In the genomic region with DNA sequence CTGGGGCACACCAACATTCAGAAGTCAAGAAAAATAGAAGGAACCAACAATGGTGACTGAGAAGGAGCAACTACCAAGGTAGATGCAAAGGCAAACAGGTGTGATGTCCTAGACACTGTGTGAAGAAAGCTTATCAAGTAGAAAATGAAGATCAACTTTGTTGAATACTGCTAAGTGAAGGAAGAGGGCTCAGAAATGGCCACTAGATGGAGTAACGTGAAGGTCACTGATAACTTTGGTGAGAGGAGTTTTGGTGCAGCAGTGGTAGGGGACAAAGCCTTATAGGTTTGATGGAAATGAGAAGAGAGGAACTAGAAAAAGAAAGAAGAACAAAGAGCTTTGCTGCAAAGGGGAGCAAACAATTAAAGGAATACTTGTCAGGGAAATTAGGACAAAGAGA, we compare ENCODE assay signal across 8 cellular contexts.
A peak's percentile ranks its signal among the peaks of the same experiment; 100 is the strongest.
DNase-seq lines count a peak whose midpoint lies in the region; ATAC-seq and TF ChIP-seq lines count a peak whose summit lies in the region.

No MANE protein-coding gene starts in this region.

- ATAC-seq in GM18907 (IDR thresholded peaks at IDR 0.05; ENCODE audit: unreplicated experiment): no peak

- peak; percentile 27 for TF ChIP-seq CTCF in GM20000 (IDR thresholded peaks at IDR 0.05; ENCODE audit: extremely low read depth, missing control alignments)

- DNase-seq in AG20443 (ENCODE audit: low spot score): peak; percentile 9
- DNase-seq in GM20000 (ENCODE audit: low spot score): peak; percentile 3
- peak; percentile 41 for DNase-seq in OCI-M1 (lab: John Stamatoyannopoulos, UW)
- DNase-seq in glomerular visceral epithelial cell (ENCODE audit: extremely low spot score): peak; percentile 1
- no peak for DNase-seq in activated naive CD4-positive, alpha-beta T cell treated with Interleukin-2 at 50 U/mL for 16 hours
- no peak for DNase-seq in effector CD8-positive, alpha-beta T cell (lab: John Stamatoyannopoulos, UW)
- DNase-seq in cerebellar cortex (ENCODE audit: low spot score): no peak

Comparison
In these comparisons a context has a peak if more than half of its experiments do, and no peak if none do; other contexts are left out.
1. DNase-seq: peak in AG20443 (single experiment), GM20000 (single experiment), OCI-M1 (single experiment) and glomerular visceral epithelial cell (single experiment); none in activated naive CD4-positive, alpha-beta T cell treated with Interleukin-2 at 50 U/mL for 16 hours (single experiment), effector CD8-positive, alpha-beta T cell (single experiment) and cerebellar cortex (single experiment).